Comparison of ENCODE assay signal across 8 cellular contexts in the genomic region with DNA sequence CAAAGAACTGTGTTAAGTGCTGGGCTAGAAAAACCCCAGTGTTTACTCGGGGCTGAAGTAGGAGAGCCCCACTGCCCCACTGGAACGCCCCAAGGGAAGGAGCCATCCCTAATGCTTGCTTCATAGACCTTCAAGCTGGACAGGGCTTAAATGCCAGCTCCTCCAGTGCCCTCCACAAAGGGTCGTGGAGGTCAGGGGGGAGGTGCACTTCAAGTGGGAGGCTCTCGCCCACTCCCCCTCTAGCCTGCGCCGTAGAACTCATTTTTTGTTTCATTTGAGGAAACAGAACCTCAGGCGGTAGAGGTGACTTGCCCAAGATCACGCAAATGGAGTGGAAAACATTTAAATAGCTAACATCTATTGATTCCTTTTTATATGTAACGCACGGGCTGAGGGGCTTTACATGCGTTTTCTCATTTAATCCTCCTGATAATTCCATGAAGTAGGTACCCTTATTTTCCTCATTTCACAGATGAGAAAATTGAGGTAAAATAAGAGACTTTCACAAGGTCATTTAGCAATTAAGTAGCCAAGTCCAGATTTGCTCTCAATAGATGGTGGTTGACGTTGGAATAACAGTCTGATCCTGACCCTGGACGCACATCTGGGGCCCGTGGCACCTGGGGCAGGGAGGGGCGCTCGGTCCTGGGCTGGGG. TPM values are rescaled to one million over a fixed set of nuclear protein-coding genes. Genes with fewer than 3 reads are reported as not detected.
DNase-seq lines count a peak whose midpoint lies in the region.

No MANE protein-coding gene starts in this region.

- DNase-seq in NOMO-1 treated with DMSO at 0.1 percent for 48 hours (lab: John Stamatoyannopoulos, UW; ENCODE audit: unreplicated experiment) (peak; percentile 19), NOMO-1 treated with dmso at 0.1 percent for 144 hours (lab: John Stamatoyannopoulos, UW; ENCODE audit: unreplicated experiment) (no peak), iPS DF 6.9 (ENCODE audit: low read depth, low spot score) (no peak), middle frontal gyrus (ENCODE audit: extremely low spot score, low spot score) (no peak), NCI-H2196 treated with DMSO at 0.1 percent for 48 hours (lab: John Stamatoyannopoulos, UW; ENCODE audit: unreplicated experiment) (no peak)
- peak; percentile 25 for DNase-seq in activated CD4-positive, alpha-beta memory T cell treated with anti-CD3 and anti-CD28 coated beads for 36 hours
- no peak for DNase-seq in stimulated activated CD4-positive, alpha-beta T cell treated with anti-CD3 and anti-CD28 coated beads, Interleukin-12 subunit alpha, Interleukin-12 subunit beta, amount 100 ng/mL, for 4 hours

- POLR2A ChIA-PET in activated CD4-positive, alpha-beta memory T cell treated with anti-CD3 and anti-CD28 coated beads for 36 hours (lab: Charles Lee), result interaction anchor here (0.6 to 1.2 kb wide), 2 partner anchors 11 to 34 kb away, joined by 3 to 4 read pairs; no protein-coding TSS in a partner anchor

- intact Hi-C loops in activated CD4-positive, alpha-beta memory T cell treated with anti-CD3 and anti-CD28 coated beads for 36 hours (cut with micrococcal nuclease), result loop anchor here (2.0 to 5.0 kb wide), 2 partner anchors 40 to 326 kb away; no protein-coding TSS in a partner anchor

- H3K4me1 Mint-ChIP-seq in activated CD4-positive, alpha-beta memory T cell treated with anti-CD3 and anti-CD28 coated beads for 36 hours (ENCODE audit: low read depth), result peaks cover 39% of the 10 kb centered on the region
- peaks cover 44% of the 10 kb centered on the region for H3K4me1 Mint-ChIP-seq in stimulated activated naive CD8-positive, alpha-beta T cell treated with anti-CD3 and anti-CD28 coated beads, Interleukin-15, Interleukin-2, amounts not matched to agents 100 ng/mL and 50 ng/mL, for 24 hours (ENCODE audit: low read depth)

- H3K27me3 ChIP-seq in iPS DF 6.9 (ENCODE audit: control insufficient read depth, insufficient read depth, low read length), result no peaks in the 10 kb centered on the region

- no peaks in the 10 kb centered on the region for H3K9me3 ChIP-seq in iPS DF 6.9 (ENCODE audit: control insufficient read depth, insufficient read depth, low read length)

- H3K27me3 Mint-ChIP-seq in activated CD4-positive, alpha-beta memory T cell treated with anti-CD3 and anti-CD28 coated beads for 36 hours, result no peaks in the 10 kb centered on the region
- no peaks in the 10 kb centered on the region for H3K27me3 Mint-ChIP-seq in stimulated activated naive CD8-positive, alpha-beta T cell treated with anti-CD3 and anti-CD28 coated beads, Interleukin-15, Interleukin-2, amounts not matched to agents 100 ng/mL and 50 ng/mL, for 24 hours

- H3K4me3 Mint-ChIP-seq in activated CD4-positive, alpha-beta memory T cell treated with anti-CD3 and anti-CD28 coated beads for 36 hours, result peak overlapping the region; percentile 89
- peak overlapping the region; percentile 92 for H3K4me3 Mint-ChIP-seq in stimulated activated naive CD8-positive, alpha-beta T cell treated with anti-CD3 and anti-CD28 coated beads, Interleukin-15, Interleukin-2, amounts not matched to agents 100 ng/mL and 50 ng/mL, for 24 hours

- CTCF ChIA-PET in activated CD4-positive, alpha-beta memory T cell treated with anti-CD3 and anti-CD28 coated beads for 36 hours (lab: Charles Lee), result interaction anchor here (0.9 to 2.5 kb wide), 5 partner anchors 35 to 144 kb away, joined by 3 to 19 read pairs (median 3); no protein-coding TSS in a partner anchor

- H3K9me3 Mint-ChIP-seq in activated CD4-positive, alpha-beta memory T cell treated with anti-CD3 and anti-CD28 coated beads for 36 hours, result no peaks in the 10 kb centered on the region
- no peaks in the 10 kb centered on the region for H3K9me3 Mint-ChIP-seq in stimulated activated naive CD8-positive, alpha-beta T cell treated with anti-CD3 and anti-CD28 coated beads, Interleukin-15, Interleukin-2, amounts not matched to agents 100 ng/mL and 50 ng/mL, for 24 hours

- no CpG with 5 or more reads among the region's 16 CpGs for WGBS in iPS DF 6.9 (ENCODE audit: insufficient coverage, insufficient read length)

- peaks cover 12% of the 10 kb centered on the region for H3K36me3 Mint-ChIP-seq in activated CD4-positive, alpha-beta memory T cell treated with anti-CD3 and anti-CD28 coated beads for 36 hours
- H3K36me3 Mint-ChIP-seq in stimulated activated naive CD8-positive, alpha-beta T cell treated with anti-CD3 and anti-CD28 coated beads, Interleukin-15, Interleukin-2, amounts not matched to agents 100 ng/mL and 50 ng/mL, for 24 hours (ENCODE audit: low read depth), result peaks cover 30% of the 10 kb centered on the region

- no peak overlapping the region for H3K27ac ChIP-seq in iPS DF 6.9 (ENCODE audit: low read length)

- H3K27ac Mint-ChIP-seq in activated CD4-positive, alpha-beta memory T cell treated with anti-CD3 and anti-CD28 coated beads for 36 hours, result peak overlapping the region; percentile 67
- peak overlapping the region; percentile 93 for H3K27ac Mint-ChIP-seq in stimulated activated naive CD8-positive, alpha-beta T cell treated with anti-CD3 and anti-CD28 coated beads, Interleukin-15, Interleukin-2, amounts not matched to agents 100 ng/mL and 50 ng/mL, for 24 hours

- no peaks in the 10 kb centered on the region for H3K4me1 ChIP-seq in iPS DF 6.9 (ENCODE audit: control insufficient read depth, insufficient read depth, low read length)

- peaks cover 2% of the 10 kb centered on the region; the same call in 1 of the 2 replicates for H3K36me3 ChIP-seq in iPS DF 6.9 (ENCODE audit: control insufficient read depth, insufficient read depth, low read length)

- H3K4me3 ChIP-seq in iPS DF 6.9 (ENCODE audit: low read length), result peak overlapping the region; percentile 95; the same call in 1 of the 2 replicates

RNA-seq across cellular contexts. Expression of gene ZDHHC13, which starts 0.5 kb away (rescaled TPM):
- 10 to 100 TPM; 25.4 to 26.8 TPM for total RNA-seq in activated CD4-positive, alpha-beta memory T cell treated with anti-CD3 and anti-CD28 coated beads for 36 hours

RNA-seq across cellular contexts. Expression of gene MRGPRX2, which starts 55.9 kb away (rescaled TPM):
- not detected for total RNA-seq in activated CD4-positive, alpha-beta memory T cell treated with anti-CD3 and anti-CD28 coated beads for 36 hours

Comparison
In these comparisons a context has a peak if more than half of its experiments do, and no peak if none do; other contexts are left out.
1. DNase-seq: peak in NOMO-1 treated with DMSO at 0.1 percent for 48 hours (single experiment) and activated CD4-positive, alpha-beta memory T cell treated with anti-CD3 and anti-CD28 coated beads for 36 hours (single experiment); none in NOMO-1 treated with dmso at 0.1 percent for 144 hours (single experiment), iPS DF 6.9 (single experiment), middle frontal gyrus (single experiment), NCI-H2196 treated with DMSO at 0.1 percent for 48 hours (single experiment) and stimulated activated CD4-positive, alpha-beta T cell treated with anti-CD3 and anti-CD28 coated beads, Interleukin-12 subunit alpha, Interleukin-12 subunit beta, amount 100 ng/mL, for 4 hours (single experiment).